22 cellular contexts compared by ENCODE assay signal in genomic region chr12:367972-368371, GRCh38.
"Had no signal": no experiment of that assay in that cellular context is flagged by ENCODE, and none has a peak within 500 bp of the region (broad histone marks: within the 10 kb centered on the region; RNA-seq: fewer than 3 reads in every experiment).

No MANE protein-coding gene starts in this region.

- H3K27ac ChIP-seq: left ventricle myocardium inferior, pancreas, prostate gland, sigmoid colon, tibial nerve, uterus had no signal

- H3K27me3 ChIP-seq: pancreas, sigmoid colon, tibial nerve, uterus had no signal

- H3K4me1 ChIP-seq: left ventricle myocardium inferior, pancreas, prostate gland, sigmoid colon, tibial nerve, uterus had no signal

- FAIRE-seq: pancreas had no signal

- H3K4me3 ChIP-seq: left ventricle myocardium inferior, lung, pancreas, prostate gland, sigmoid colon, smooth muscle cell, tibial nerve, uterus had no signal

- DNase-seq: islet precursor cell; left ventricle myocardium inferior; mesendoderm; naive B cell; nucleus accumbens; pancreas; retina; right cardiac atrium; sigmoid colon; stimulated activated CD4-positive, alpha-beta T cell treated with anti-CD3 and anti-CD28 coated beads, Interleukin-1b, Interleukin-23, amount 100 ng/mL, for 48 hours; stimulated activated CD4-positive, alpha-beta T cell treated with anti-CD3 and anti-CD28 coated beads, Interleukin-2, amount 100 ng/mL, for 48 hours; stimulated activated CD4-positive, alpha-beta T cell treated with anti-CD3 and anti-CD28 coated beads, Interleukin-4, amount 100 ng/mL, for 4 hours; stimulated activated CD8-positive, alpha-beta memory T cell treated with anti-CD3 and anti-CD28 coated beads, Interleukin-4, amount 100 ng/mL, for 48 hours; stimulated activated naive CD4-positive, alpha-beta T cell treated with Interleukin-2 at 50 U/mL for 16 hours; stimulated activated naive CD8-positive, alpha-beta T cell treated with anti-CD3 and anti-CD28 coated beads, Interleukin-15, amount 100 ng/mL, for 72 hours; substantia nigra; uterus had no signal

- ATAC-seq: pancreas; right cardiac atrium; stimulated activated memory B cell treated with anti-CD40 and anti-IgM and Interleukin-4, amounts not matched to agents 10 μg/mL and 1 μg/mL and 100 μg/mL, for 72 hours; stimulated activated naive CD8-positive, alpha-beta T cell treated with anti-CD3 and anti-CD28 coated beads, Interleukin-15, amount 100 ng/mL, for 72 hours had no signal

- H3K9me3 ChIP-seq: pancreas, prostate gland had no signal

- H3K36me3 ChIP-seq: uterus had no signal

- H3K4me2 ChIP-seq: smooth muscle cell had no signal
